ENCODE assay signal across 17 cellular contexts in the genomic region with DNA sequence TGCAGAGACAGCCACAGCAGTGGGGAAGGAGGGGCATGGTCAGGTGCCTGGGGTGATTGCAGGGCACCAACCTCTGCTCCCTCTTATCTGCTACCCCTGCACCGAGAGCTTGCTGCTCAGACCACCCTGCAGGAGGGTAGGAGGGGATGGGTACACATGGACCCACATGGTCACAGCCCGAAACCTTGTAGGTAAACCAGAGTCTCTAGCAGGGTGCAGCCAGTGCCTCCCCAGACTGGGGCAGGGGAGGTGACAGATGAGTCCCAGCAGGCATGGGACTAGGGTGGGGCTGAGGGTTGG. TPM values are rescaled to one million over a fixed set of nuclear protein-coding genes. Genes with fewer than 3 reads are reported as not detected.
DNase-seq lines count a peak whose midpoint lies in the region; ATAC-seq and TF ChIP-seq lines count a peak whose summit lies in the region.
"Had no signal": no experiment of that assay in that cellular context is flagged by ENCODE, and none has a peak within 500 bp of the region (broad histone marks: within the 10 kb centered on the region; RNA-seq: fewer than 3 reads in every experiment).

No MANE protein-coding gene starts in this region.

- H3K4me3 ChIP-seq in endodermal cell (ENCODE audit: low read length) (no peak overlapping the region), vagina (no peak overlapping the region)
- H3K4me3 ChIP-seq: A549, GM23248, HAP-1 had no signal

- H3K27me3 ChIP-seq in endodermal cell (ENCODE audit: control insufficient read depth, insufficient read depth, low read length, poor library complexity, severe bottlenecking), result no peaks in the 10 kb centered on the region
- no peaks in the 10 kb centered on the region for H3K27me3 ChIP-seq in vagina

- no peak for TF ChIP-seq POLR2A in vagina (IDR thresholded peaks at IDR 0.05)

- H3K4me1 Mint-ChIP-seq in natural killer cell treated with Interleukin-12 subunit alpha and Interleukin-12 subunit beta and Interleukin-15 and Interleukin-18, amount 100 ng/mL, for 72 hours (ENCODE audit: low read depth in 2 of 2), result no peaks in the 10 kb centered on the region
- no peaks in the 10 kb centered on the region for H3K4me1 Mint-ChIP-seq in natural killer cell
- H3K4me1 Mint-ChIP-seq in endodermal cell, result peaks cover 19% of the 10 kb centered on the region
- no peaks in the 10 kb centered on the region for H3K4me1 Mint-ChIP-seq in progenitor cell of endocrine pancreas (ENCODE audit: low read depth)

- peaks cover 23 to 37% of the 10 kb centered on the region in 2 donors for H3K27me3 Mint-ChIP-seq in natural killer cell treated with Interleukin-12 subunit alpha and Interleukin-12 subunit beta and Interleukin-15 and Interleukin-18, amount 100 ng/mL, for 72 hours
- H3K27me3 Mint-ChIP-seq in natural killer cell (ENCODE audit: low read depth in 2 of 2) (peaks cover 17 to 32% of the 10 kb centered on the region in 2 donors), endodermal cell (ENCODE audit: insufficient read depth) (no peaks in the 10 kb centered on the region), progenitor cell of endocrine pancreas (peaks cover 6% of the 10 kb centered on the region)

- H3K9me3 Mint-ChIP-seq in natural killer cell treated with Interleukin-12 subunit alpha and Interleukin-12 subunit beta and Interleukin-15 and Interleukin-18, amount 100 ng/mL, for 72 hours, result no peaks in the 10 kb centered on the region
- no peaks in the 10 kb centered on the region for H3K9me3 Mint-ChIP-seq in natural killer cell
- no peaks in the 10 kb centered on the region for H3K9me3 Mint-ChIP-seq in endodermal cell
- no peaks in the 10 kb centered on the region for H3K9me3 Mint-ChIP-seq in progenitor cell of endocrine pancreas (ENCODE audit: low read depth)
- H3K9me3 Mint-ChIP-seq: CD4-positive, alpha-beta T cell had no signal

- no peak overlapping the region for H3K27ac ChIP-seq in endodermal cell (ENCODE audit: low read depth, low read length)
- H3K27ac ChIP-seq in vagina, result no peak overlapping the region
- H3K27ac ChIP-seq: A549, C4-2B, GM23248 had no signal

- no peaks in the 10 kb centered on the region for H3K36me3 Mint-ChIP-seq in natural killer cell treated with Interleukin-12 subunit alpha and Interleukin-12 subunit beta and Interleukin-15 and Interleukin-18, amount 100 ng/mL, for 72 hours
- H3K36me3 Mint-ChIP-seq in natural killer cell (no peaks in the 10 kb centered on the region), endodermal cell (ENCODE audit: low read depth) (no peaks in the 10 kb centered on the region), progenitor cell of endocrine pancreas (ENCODE audit: insufficient read depth) (no peaks in the 10 kb centered on the region)

- DNase-seq in natural killer cell treated with Interleukin-12 subunit alpha and Interleukin-12 subunit beta and Interleukin-15 and Interleukin-18, amount 100 ng/mL, for 72 hours (ENCODE audit: low spot score), result no peak
- DNase-seq in natural killer cell, result no peak
- peak; percentile 17 for DNase-seq in endodermal cell
- DNase-seq in mucosa of gallbladder (ENCODE audit: low spot score), result peak; percentile 5
- DNase-seq in vagina (ENCODE audit: extremely low spot score in 2 of 2), result peak; percentile 49 to 56
- DNase-seq in activated effector memory CD4-positive, alpha-beta T cell treated with Interleukin-2 at 50 U/mL for 16 hours, result no peak
- no peak for DNase-seq in activated CD4-positive, CD25-positive, alpha-beta regulatory T cell (lab: John Stamatoyannopoulos, UW)
- DNase-seq in progenitor cell of endocrine pancreas (ENCODE audit: low spot score, unreplicated experiment), result no peak
- DNase-seq: AML-193; Caco-2; CD4-positive, alpha-beta T cell; GM23248 had no signal

- ATAC-seq in natural killer cell treated with Interleukin-12 subunit alpha and Interleukin-12 subunit beta and Interleukin-15 and Interleukin-18, amount 100 ng/mL, for 72 hours, result peak; percentile 25 to 37
- ATAC-seq in natural killer cell, result no peak

- H3K36me3 ChIP-seq in endodermal cell (ENCODE audit: control insufficient read depth, insufficient read depth, low read length) (no peaks in the 10 kb centered on the region), vagina (no peaks in the 10 kb centered on the region)
- H3K36me3 ChIP-seq: HAP-1 had no signal

- intact Hi-C loops in natural killer cell (cut with micrococcal nuclease), result no loop called here
- intact Hi-C loops in vagina (cut with DNase I), result no loop called here

- H3K27ac Mint-ChIP-seq in natural killer cell treated with Interleukin-12 subunit alpha and Interleukin-12 subunit beta and Interleukin-15 and Interleukin-18, amount 100 ng/mL, for 72 hours, result no peak overlapping the region
- H3K27ac Mint-ChIP-seq in natural killer cell (no peak overlapping the region), endodermal cell (no peak overlapping the region), progenitor cell of endocrine pancreas (no peak overlapping the region)
- H3K27ac Mint-ChIP-seq: CD4-positive, alpha-beta T cell had no signal

- H3K4me1 ChIP-seq in endodermal cell (ENCODE audit: control insufficient read depth, insufficient read depth, low read length) (no peaks in the 10 kb centered on the region), vagina (no peaks in the 10 kb centered on the region)
- H3K4me1 ChIP-seq: A549, Caco-2, HAP-1 had no signal

- H3K9me3 ChIP-seq in endodermal cell (ENCODE audit: control insufficient read depth, low read length), result no peaks in the 10 kb centered on the region
- no peaks in the 10 kb centered on the region for H3K9me3 ChIP-seq in vagina
- H3K9me3 ChIP-seq: A549, Caco-2, HAP-1 had no signal

- no peak overlapping the region for H3K9ac ChIP-seq in endodermal cell (ENCODE audit: extremely low read depth, low read length, poor library complexity, severe bottlenecking)
- H3K9ac ChIP-seq: GM23248 had no signal

- H3K4me3 Mint-ChIP-seq in natural killer cell treated with Interleukin-12 subunit alpha and Interleukin-12 subunit beta and Interleukin-15 and Interleukin-18, amount 100 ng/mL, for 72 hours, result no peak overlapping the region
- H3K4me3 Mint-ChIP-seq in natural killer cell (no peak overlapping the region), endodermal cell (no peak overlapping the region), progenitor cell of endocrine pancreas (ENCODE audit: low read depth) (no peak overlapping the region)
- H3K4me3 Mint-ChIP-seq: CD4-positive, alpha-beta T cell had no signal

- TF ChIP-seq CTCF in natural killer cell (IDR thresholded peaks at IDR 0.05) (no peak), endodermal cell (conservative IDR thresholded peaks at IDR 0.05) (no peak), vagina (IDR thresholded peaks at IDR 0.05) (no peak), progenitor cell of endocrine pancreas (IDR thresholded peaks at IDR 0.05; ENCODE audit: unreplicated experiment) (no peak)

- whole genome bisulfite sequencing in endodermal cell (ENCODE audit: insufficient coverage in 1 of 2, insufficient read length in 1 of 2), 2 experiments, result 63 to 80% methylated on average over 1 to 2 of the region's 2 CpGs

RNA-seq across cellular contexts. Expression of gene FAH, which starts 49.2 kb away (rescaled TPM):
- total RNA-seq in natural killer cell treated with Interleukin-12 subunit alpha and Interleukin-12 subunit beta and Interleukin-15 and Interleukin-18, amount 100 ng/mL, for 72 hours, result 100 to 1,000 TPM in 1 of 2 donors, 10 to 100 TPM in 1; 63.6 to 103 TPM
- total RNA-seq in natural killer cell (10 to 100 TPM; 12.4 to 14.1 (median 13.5) TPM), endodermal cell (10 to 100 TPM; 11.9 to 14.2 TPM), mucosa of gallbladder (35.6 TPM), vagina (27.3 TPM), progenitor cell of endocrine pancreas (18.2 and 18.4 TPM in 2 replicates)
- 19.5 TPM for polyA plus RNA-seq in endodermal cell (2013, experiment 1 of 2)
- 15.9 TPM for polyA plus RNA-seq in endodermal cell (2013, experiment 2 of 2)

RNA-seq across cellular contexts. Expression of gene CTXND1, which starts 50.0 kb away (rescaled TPM):
- not detected for total RNA-seq in natural killer cell treated with Interleukin-12 subunit alpha and Interleukin-12 subunit beta and Interleukin-15 and Interleukin-18, amount 100 ng/mL, for 72 hours
- total RNA-seq in natural killer cell (not detected), endodermal cell (under 1 TPM in 1 of 2 donors, not detected in 1; 0.04 TPM), mucosa of gallbladder (0.09 TPM), vagina (0.49 TPM), progenitor cell of endocrine pancreas (1.1 TPM in 2 replicates)
- polyA plus RNA-seq in endodermal cell (2013, experiment 1 of 2), result 0.57 TPM
- polyA plus RNA-seq in endodermal cell (2013, experiment 2 of 2), result 0.62 TPM
- total RNA-seq: CD4-positive, alpha-beta T cell; GM23248; HT-29 had no signal
- polyA plus RNA-seq: A549, BJ, GM23248 had no signal

Comparison
In these comparisons a context has a peak if more than half of its experiments do, and no peak if none do; other contexts are left out.
1. ATAC-seq: peak in natural killer cell treated with Interleukin-12 subunit alpha and Interleukin-12 subunit beta and Interleukin-15 and Interleukin-18, amount 100 ng/mL, for 72 hours (2 of 2); none in natural killer cell (0 of 3).
2. DNase-seq: peak in endodermal cell (single experiment), mucosa of gallbladder (single experiment) and vagina (2 of 2); none in natural killer cell treated with Interleukin-12 subunit alpha and Interleukin-12 subunit beta and Interleukin-15 and Interleukin-18, amount 100 ng/mL, for 72 hours (single experiment), natural killer cell (single experiment), activated effector memory CD4-positive, alpha-beta T cell treated with Interleukin-2 at 50 U/mL for 16 hours (single experiment), activated CD4-positive, CD25-positive, alpha-beta regulatory T cell (0 of 4) and progenitor cell of endocrine pancreas (single experiment).